Comparison of ENCODE assay signal across 20 cellular contexts in genomic region chr5:161934486-161934885, GRCh38.
"Had no signal": no experiment of that assay in that cellular context is flagged by ENCODE, and none has a peak within 500 bp of the region (broad histone marks: within the 10 kb centered on the region; RNA-seq: fewer than 3 reads in every experiment).

No MANE protein-coding gene starts in this region.

- H3K9ac ChIP-seq: SK-N-SH had no signal

- H3K4me3 ChIP-seq: K562 had no signal

- H3K4me2 ChIP-seq: SK-N-SH had no signal

- ATAC-seq: K562, Panc1, PC-3, T-cell had no signal

- DNase-seq: NCI-H1048, NCI-H1105, NCI-H1417, NCI-H1436 treated with DMSO at 0.1 percent for 48 hours, NCI-H1694, NCI-H1930, NCI-H2081, NCI-H2107, NCI-H2227 treated with DMSO at 0.1 percent for 48 hours, NCI-H524, NCI-H526 treated with DMSO at 0.1 percent for 48 hours, NCI-H748 treated with DMSO at 0.1 percent for 48 hours, PC-3, SHP77, SK-N-SH, SW 1271, T-cell had no signal

- H3K9me3 ChIP-seq: SK-N-SH had no signal

- H3K27ac ChIP-seq: RWPE1 had no signal
